In genomic region chr6:36979343-36979742, GRCh38 we compare ENCODE assay signal across 8 cellular contexts. TPM values are rescaled to one million over a fixed set of nuclear protein-coding genes. Genes with fewer than 3 reads are reported as not detected.
DNase-seq lines count a peak whose midpoint lies in the region; ATAC-seq and TF ChIP-seq lines count a peak whose summit lies in the region.

No MANE protein-coding gene starts in this region.

- TF ChIP-seq CTCF in astrocyte of the spinal cord (IDR thresholded peaks at IDR 0.05; ENCODE audit: low read depth, low read length) (peak; percentile 76), transverse colon (IDR thresholded peaks at IDR 0.05) (peak; percentile 41 to 53 (median 47))

- H3K27ac ChIP-seq in transverse colon, result peak overlapping the region in 1 of 4 donors; percentile 3

- no peaks in the 10 kb centered on the region for H3K9me3 ChIP-seq in transverse colon

- peak; percentile 30 for DNase-seq in EL
- peak; percentile 63 to 80 for DNase-seq in NCI-H2081 (lab: John Stamatoyannopoulos, UW)
- peak; percentile 50 for DNase-seq in astrocyte of the spinal cord (ENCODE audit: low read depth, low spot score)
- peak in 1 of 2 donors; percentile 37 for DNase-seq in left colon
- DNase-seq in transverse colon, result peak; percentile 45
- no peak for DNase-seq in SW 1271 (lab: John Stamatoyannopoulos, UW)

- H3K4me3 ChIP-seq in astrocyte of the spinal cord (ENCODE audit: low read depth, low read length) (no peak overlapping the region), transverse colon (no peak overlapping the region)

- ATAC-seq in left colon, result peak; percentile 83
- no peak for ATAC-seq in GM21717 (IDR thresholded peaks at IDR 0.05; ENCODE audit: unreplicated experiment)
- ATAC-seq in HG02588 (IDR thresholded peaks at IDR 0.05; ENCODE audit: unreplicated experiment), result no peak

- in situ Hi-C loops in astrocyte of the spinal cord (cut with HindIII; ENCODE audit: low sequenced_read_pairs) (no loop called here), transverse colon (cut with MboI; ENCODE audit: low pct_ligation_motif_present in 1 of 4, low pct_unique_long_range_greater_than_20kb in 1 of 4, low sequenced_read_pairs in 3 of 4) (no loop called here)

- TF ChIP-seq POLR2A in transverse colon (IDR thresholded peaks at IDR 0.05), result no peak

- intact Hi-C loops in left colon (cut with DNase I, micrococcal nuclease) (no loop called here), transverse colon (cut with DNase I; ENCODE audit: low total_unique reads) (no loop called here)

- peaks cover 13 to 44% (median 25%) of the 10 kb centered on the region in 4 donors for H3K4me1 ChIP-seq in transverse colon

- no peak for TF ChIP-seq EP300 in transverse colon (IDR thresholded peaks at IDR 0.05; ENCODE audit: low read depth)

- no peaks in the 10 kb centered on the region for H3K27me3 ChIP-seq in transverse colon

- H3K36me3 ChIP-seq in transverse colon, result peaks cover 0 to 42% (median 20%) of the 10 kb centered on the region in 4 donors

- WGBS in transverse colon (ENCODE audit: low coverage in 1 of 2), 2 donors, result 37 to 41% methylated on average over 2 to 4 of the region's 4 CpGs

RNA-seq across cellular contexts. Expression of gene MTCH1, which starts 6.7 kb away (rescaled TPM):
- 100 to 1,000 TPM; 142 to 149 TPM for total RNA-seq in left colon
- 100 to 1,000 TPM; 123 to 190 (median 152) TPM for total RNA-seq in transverse colon

RNA-seq across cellular contexts. Expression of gene PI16, which starts 24.8 kb away (rescaled TPM):
- total RNA-seq in left colon, result 1 to 10 TPM; 2.0 to 4.0 TPM
- 1 to 10 TPM in 2 of 4 donors, under 1 TPM in 1, not detected in 1; 0.60 to 5.6 (median 4.0) TPM for total RNA-seq in transverse colon

RNA-seq across cellular contexts. Expression of gene FGD2, which starts 26.1 kb away (rescaled TPM):
- total RNA-seq in left colon (10 to 100 TPM in 1 of 2 donors, 1 to 10 TPM in 1; 5.1 to 13.5 TPM), transverse colon (10 to 100 TPM; 13.1 to 46.4 (median 29.6) TPM)

Comparison
In these comparisons a context has a peak if more than half of its experiments do, and no peak if none do; other contexts are left out.
1. DNase-seq: peak in EL (single experiment), NCI-H2081 (2 of 2), astrocyte of the spinal cord (single experiment) and transverse colon (single experiment); none in SW 1271 (0 of 2).